In genomic region chr3:54653456-54654195, GRCh38 we compare ENCODE assay signal across 25 cellular contexts.
DNase-seq lines count a peak whose midpoint lies in the region; ATAC-seq and TF ChIP-seq lines count a peak whose summit lies in the region.
"Had no signal": no experiment of that assay in that cellular context is flagged by ENCODE, and none has a peak within 500 bp of the region (broad histone marks: within the 10 kb centered on the region; RNA-seq: fewer than 3 reads in every experiment).

No MANE protein-coding gene starts in this region.

- no peak overlapping the region for H4K91ac ChIP-seq in H9 (ENCODE audit: insufficient read length, low read depth, low read length)

- no peaks in the 10 kb centered on the region for H3K36me3 ChIP-seq in ascending aorta
- H3K36me3 ChIP-seq: brain microvascular endothelial cell, gastroesophageal sphincter, HAP-1, thoracic aorta had no signal

- no CpG with 5 or more reads among the region's 6 CpGs for WGBS in H9 (ENCODE audit: extremely low coverage, insufficient read length, low lambda C conversion rate)

- H3K4ac ChIP-seq in H9 (ENCODE audit: low read depth, low read length): no peak overlapping the region

- H3K4me2 ChIP-seq in H9 (ENCODE audit: insufficient read depth, insufficient read length, low read length): no peak overlapping the region

- H3K56ac ChIP-seq in H9 (ENCODE audit: insufficient read length, low read depth, low read length): no peak overlapping the region

- no peaks in the 10 kb centered on the region for H3K23me2 ChIP-seq in H9 (ENCODE audit: insufficient read length, low read depth, low read length, poor library complexity, severe bottlenecking)

- no peak overlapping the region for H3K4me3 Mint-ChIP-seq in H9
- H3K4me3 Mint-ChIP-seq in MCF 10A (ENCODE audit: unreplicated experiment): no peak overlapping the region
- H3K4me3 Mint-ChIP-seq: activated naive CD8-positive, alpha-beta T cell treated with anti-CD3 and anti-CD28 coated beads, Interleukin-2, amount 50 U/mL, for 24 hours; stimulated activated naive B cell treated with anti-CD40 and anti-IgM and Interleukin-4, amounts not matched to agents 10 μg/mL and 1 μg/mL and 100 μg/mL, for 72 hours had no signal

- H3K27ac ChIP-seq in H9 (ENCODE audit: insufficient read length, low read depth, low read length) (no peak overlapping the region), ascending aorta (no peak overlapping the region)
- H3K27ac ChIP-seq: brain microvascular endothelial cell, gastroesophageal sphincter, thoracic aorta had no signal

- H2BK20ac ChIP-seq in H9 (ENCODE audit: low read depth, low read length, poor library complexity, severe bottlenecking): no peak overlapping the region

- H2AK5ac ChIP-seq in H9 (ENCODE audit: insufficient read length, low read length): no peak overlapping the region

- no peak overlapping the region for H2AFZ ChIP-seq in H9 (ENCODE audit: low read length)

- H2BK120ac ChIP-seq in H9 (ENCODE audit: low read depth, low read length, poor library complexity, severe bottlenecking): no peak overlapping the region

- no TSS peak for BruUV-seq in MCF 10A (replicated peaks; lab: Mats Ljungman, UMichigan)

- H2BK5ac ChIP-seq in H9 (ENCODE audit: insufficient read length, low read length): no peak overlapping the region

- H3T11ph ChIP-seq in H9 (ENCODE audit: low read length): no peak overlapping the region

- CTCF ChIA-PET in MCF 10A (lab: Yijun Ruan, JAX): no interaction called here

- no peaks in the 10 kb centered on the region for H3K79me1 ChIP-seq in H9 (ENCODE audit: insufficient read depth, low read depth, low read length, poor library complexity, severe bottlenecking)

- H3K23ac ChIP-seq in H9 (ENCODE audit: insufficient read length, low read depth, low read length): no peak overlapping the region

- DNase-seq in COLO829 (ENCODE audit: low spot score): peak; percentile 27
- DNase-seq in H9: no peak
- DNase-seq in MCF 10A (ENCODE audit: unreplicated experiment): peak; percentile 3
- peak; percentile 40 for DNase-seq in islet precursor cell
- no peak for DNase-seq in ascending aorta (ENCODE audit: low spot score in 2 of 2)
- no peak for DNase-seq in COLO668 (lab: John Stamatoyannopoulos, UW; ENCODE audit: unreplicated experiment)
- no peak for DNase-seq in EL
- DNase-seq: activated CD8-positive, alpha-beta memory T cell treated with anti-CD3 and anti-CD28 coated beads, Interleukin-2, amount 50 U/mL, for 48 hours; activated effector memory CD4-positive, alpha-beta T cell treated with anti-CD3 and anti-CD28 coated beads, Interleukin-2, amount 50 U/mL, for 16 hours; activated naive CD8-positive, alpha-beta T cell treated with anti-CD3 and anti-CD28 coated beads, Interleukin-2, amount 50 U/mL, for 24 hours; brain microvascular endothelial cell; C1 segment of cervical spinal cord; cortex of kidney; left cardiac atrium; NCI-H1105 treated with DMSO at 0.1 percent for 48 hours; NCI-H2107; OCI-M1; SIG-M5; stimulated activated CD4-positive, alpha-beta T cell treated with anti-CD3 and anti-CD28 coated beads, Interleukin-1b, Interleukin-23, amount 100 ng/mL, for 48 hours; stimulated activated naive B cell treated with anti-CD40 and anti-IgM and Interleukin-4, amounts not matched to agents 10 μg/mL and 1 μg/mL and 100 μg/mL, for 72 hours had no signal

- peaks cover 38 to 49% of the 10 kb centered on the region in 2 experiments for H3K4me1 Mint-ChIP-seq in H9
- H3K4me1 Mint-ChIP-seq in MCF 10A (ENCODE audit: insufficient read depth, unreplicated experiment): peaks cover 7% of the 10 kb centered on the region
- H3K4me1 Mint-ChIP-seq: activated naive CD8-positive, alpha-beta T cell treated with anti-CD3 and anti-CD28 coated beads, Interleukin-2, amount 50 U/mL, for 24 hours; stimulated activated naive B cell treated with anti-CD40 and anti-IgM and Interleukin-4, amounts not matched to agents 10 μg/mL and 1 μg/mL and 100 μg/mL, for 72 hours had no signal

- H3K9me3 Mint-ChIP-seq in H9 (peaks cover 2 to 15% of the 10 kb centered on the region in 2 experiments; a peak in 3 of 5 replicates), MCF 10A (ENCODE audit: unreplicated experiment) (peaks cover 11% of the 10 kb centered on the region)

- H3K36me3 Mint-ChIP-seq in H9 (ENCODE audit: insufficient read depth in 1 of 3, low read depth in 3 of 3): peaks cover 12 to 45% (median 30%) of the 10 kb centered on the region in 3 experiments
- H3K36me3 Mint-ChIP-seq in MCF 10A (ENCODE audit: insufficient read depth, unreplicated experiment): no peaks in the 10 kb centered on the region
- H3K36me3 Mint-ChIP-seq: stimulated activated naive B cell treated with anti-CD40 and anti-IgM and Interleukin-4, amounts not matched to agents 10 μg/mL and 1 μg/mL and 100 μg/mL, for 72 hours had no signal

- no peak overlapping the region for H4K8ac ChIP-seq in H9 (replicated peaks; ENCODE audit: insufficient read length, low read depth, low read length)

- H3K4me3 ChIP-seq in ascending aorta: no peak overlapping the region
- H3K4me3 ChIP-seq: gastroesophageal sphincter, HAP-1, thoracic aorta had no signal

- no peak overlapping the region; the same call in 1 of the 2 replicates for H3K14ac ChIP-seq in H9 (ENCODE audit: insufficient read depth, low read length)

- H3K4me1 ChIP-seq in H9 (ENCODE audit: insufficient read depth, low read length) (no peaks in the 10 kb centered on the region; the same call in 1 of the 2 replicates), ascending aorta (no peaks in the 10 kb centered on the region)
- H3K4me1 ChIP-seq: gastroesophageal sphincter had no signal

- no peak overlapping the region for H2BK15ac ChIP-seq in H9 (ENCODE audit: low read depth, low read length)

- intact Hi-C loops in MCF 10A (cut with micrococcal nuclease) (no loop called here), ascending aorta (cut with DNase I) (no loop called here)

- no peak for ATAC-seq in GM21360 (IDR thresholded peaks at IDR 0.05; ENCODE audit: unreplicated experiment)
- ATAC-seq: activated naive CD8-positive, alpha-beta T cell treated with anti-CD3 and anti-CD28 coated beads, Interleukin-2, amount 50 U/mL, for 24 hours; gastroesophageal sphincter; left cardiac atrium had no signal

- H3K27me3 ChIP-seq in H9 (ENCODE audit: insufficient read depth, low read length) (no peaks in the 10 kb centered on the region), ascending aorta (no peaks in the 10 kb centered on the region)
- H3K27me3 ChIP-seq: brain microvascular endothelial cell, gastroesophageal sphincter had no signal

- H3K27me3 Mint-ChIP-seq in H9 (ENCODE audit: low read depth) (no peaks in the 10 kb centered on the region), MCF 10A (ENCODE audit: insufficient read depth, unreplicated experiment) (no peaks in the 10 kb centered on the region)
- H3K27me3 Mint-ChIP-seq: stimulated activated naive B cell treated with anti-CD40 and anti-IgM and Interleukin-4, amounts not matched to agents 10 μg/mL and 1 μg/mL and 100 μg/mL, for 72 hours had no signal

- peak; percentile 31; the same call in 1 of the 3 replicates for TF ChIP-seq CTCF in H9 (conservative IDR thresholded peaks at IDR 0.05)
- no peak for TF ChIP-seq CTCF in MCF 10A (IDR thresholded peaks at IDR 0.05; ENCODE audit: unreplicated experiment)
- no peak for TF ChIP-seq CTCF in ascending aorta (IDR thresholded peaks at IDR 0.05)

- no peak overlapping the region for H4K5ac ChIP-seq in H9 (ENCODE audit: insufficient read length, low read depth, low read length)

- H2BK12ac ChIP-seq in H9 (ENCODE audit: insufficient read length, low read depth, low read length): no peak overlapping the region

- H3K18ac ChIP-seq in H9 (ENCODE audit: insufficient read length, low read depth, low read length): no peak overlapping the region

- 0 out of 2 replicates have a peak, but pooled peaks cover 2% of the 10 kb centered on the region for H3K79me2 ChIP-seq in H9 (ENCODE audit: insufficient read depth, low read length)

- H3K9me3 ChIP-seq in H9 (ENCODE audit: control insufficient read depth, low read depth, low read length): no peaks in the 10 kb centered on the region
- H3K9me3 ChIP-seq in ascending aorta: no peaks in the 10 kb centered on the region
- H3K9me3 ChIP-seq: thoracic aorta had no signal

- H4K20me1 ChIP-seq in H9 (ENCODE audit: control insufficient read depth, insufficient read depth, insufficient read length): no peaks in the 10 kb centered on the region

- H3K27ac Mint-ChIP-seq in H9: peak overlapping the region in 1 of 3 experiments; percentile 16; a peak in 1 of 7 replicates
- peak overlapping the region; percentile 43 for H3K27ac Mint-ChIP-seq in MCF 10A (ENCODE audit: low read depth, unreplicated experiment)
- H3K27ac Mint-ChIP-seq: activated naive CD8-positive, alpha-beta T cell treated with anti-CD3 and anti-CD28 coated beads, Interleukin-2, amount 50 U/mL, for 24 hours; progenitor cell of endocrine pancreas; stimulated activated naive B cell treated with anti-CD40 and anti-IgM and Interleukin-4, amounts not matched to agents 10 μg/mL and 1 μg/mL and 100 μg/mL, for 72 hours had no signal

- POLR2A ChIA-PET in MCF 10A (lab: Yijun Ruan, JAX): no interaction called here

- no peak overlapping the region for H3K9ac ChIP-seq in H9 (ENCODE audit: extremely low read depth, insufficient read length, low read length)

Comparison
In these comparisons a context has a peak if more than half of its experiments do, and no peak if none do; other contexts are left out.
1. DNase-seq: peak in COLO829 (single experiment), MCF 10A (single experiment) and islet precursor cell (single experiment); none in H9 (single experiment), ascending aorta (0 of 2), COLO668 (single experiment) and EL (single experiment).